In genomic region chrX:9320940-9321339, GRCh38 we compare ENCODE assay signal across 15 cellular contexts.
DNase-seq lines count a peak whose midpoint lies in the region; ATAC-seq and TF ChIP-seq lines count a peak whose summit lies in the region.
"Had no signal": no experiment of that assay in that cellular context is flagged by ENCODE, and none has a peak within 500 bp of the region (broad histone marks: within the 10 kb centered on the region; RNA-seq: fewer than 3 reads in every experiment).

No MANE protein-coding gene starts in this region.

- H3K9me3 ChIP-seq in mucosa of descending colon, result no peaks in the 10 kb centered on the region

- no peak overlapping the region for H3K4me3 ChIP-seq in mucosa of descending colon
- H3K4me3 ChIP-seq: SK-N-MC had no signal

- no peaks in the 10 kb centered on the region for H3K4me1 ChIP-seq in mucosa of descending colon (ENCODE audit: low read depth)

- DNase-seq in NCI-H345 treated with DMSO at 0.1 percent for 48 hours (lab: John Stamatoyannopoulos, UW; ENCODE audit: unreplicated experiment) (peak; percentile 1), brain pericyte (ENCODE audit: low read depth, low spot score) (peak; percentile 34), mucosa of descending colon (no peak)
- no peak for DNase-seq in activated CD8-positive, alpha-beta memory T cell treated with anti-CD3 and anti-CD28 coated beads for 24 hours
- DNase-seq: ACHN; CD4-positive, alpha-beta memory T cell; GOT3; NCI-H1930; NCI-H2171 treated with DMSO at 0.1 percent for 48 hours; NCI-H524 treated with DMSO at 0.1 percent for 48 hours; OCI-M1 had no signal

- TF ChIP-seq CTCF in C4-2B (conservative IDR thresholded peaks at IDR 0.05) (no peak), mucosa of descending colon (IDR thresholded peaks at IDR 0.05) (no peak)

- intact Hi-C loops in mucosa of descending colon (cut with DNase I, micrococcal nuclease), result no loop called here

- peak overlapping the region; percentile 87 for H3K27ac ChIP-seq in C4-2B
- H3K27ac ChIP-seq: SK-N-MC had no signal

- no peaks in the 10 kb centered on the region for H3K36me3 ChIP-seq in mucosa of descending colon (ENCODE audit: low read depth)

- ATAC-seq in mucosa of descending colon (peak; percentile 49), HG03469 (IDR thresholded peaks at IDR 0.05; ENCODE audit: unreplicated experiment) (no peak), GM21381 (IDR thresholded peaks at IDR 0.05; ENCODE audit: unreplicated experiment) (no peak)

Comparison
In these comparisons a context has a peak if more than half of its experiments do, and no peak if none do; other contexts are left out.
1. DNase-seq: peak in NCI-H345 treated with DMSO at 0.1 percent for 48 hours (single experiment) and brain pericyte (single experiment); none in mucosa of descending colon (0 of 3) and activated CD8-positive, alpha-beta memory T cell treated with anti-CD3 and anti-CD28 coated beads for 24 hours (single experiment).